In the genomic region with DNA sequence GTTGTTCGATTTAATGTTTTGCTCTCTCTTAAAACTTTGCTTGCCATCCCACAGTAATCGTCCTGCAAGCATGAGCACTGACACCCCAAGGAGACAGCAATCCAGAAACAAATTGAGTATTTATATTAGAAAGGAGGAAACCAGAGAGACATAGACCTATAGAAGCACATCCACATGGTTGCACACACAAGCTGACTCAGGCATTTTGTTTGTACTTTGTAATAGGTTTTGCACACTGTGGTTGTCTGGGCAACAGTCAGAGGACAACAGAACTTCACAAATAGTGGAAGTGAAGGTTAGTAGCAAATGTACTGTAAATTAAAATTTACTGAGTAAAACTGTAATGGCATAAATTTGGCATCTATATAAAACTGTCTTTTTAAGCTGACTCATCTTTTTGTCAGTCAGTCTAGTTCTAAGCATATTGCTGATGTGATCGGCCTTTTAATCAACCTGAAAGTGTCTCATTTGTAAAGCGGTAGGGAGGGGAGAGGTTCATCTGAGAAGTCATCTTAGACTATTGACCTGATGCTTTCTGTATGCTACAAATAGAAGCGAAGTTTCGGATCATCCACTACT, we compare ENCODE assay signal across 1 cellular context.
TF ChIP-seq lines count a peak whose summit lies in the region.

No MANE protein-coding gene starts in this region.

TF ChIP-seq in SK-N-SH, 30 proteins besides CTCF, POLR2A, EP300 and RAD21:
- TF ChIP-seq FOSL2 (IDR thresholded peaks at IDR 0.05; ENCODE audit: borderline replicate concordance, low read depth): no peak
- no peak for TF ChIP-seq FOXM1 (IDR thresholded peaks at IDR 0.05; ENCODE audit: low read depth)
TF ChIP-seq in SK-N-SH: peak in this region for 0.
